Comparison of ENCODE assay signal across 10 cellular contexts in the genomic region with DNA sequence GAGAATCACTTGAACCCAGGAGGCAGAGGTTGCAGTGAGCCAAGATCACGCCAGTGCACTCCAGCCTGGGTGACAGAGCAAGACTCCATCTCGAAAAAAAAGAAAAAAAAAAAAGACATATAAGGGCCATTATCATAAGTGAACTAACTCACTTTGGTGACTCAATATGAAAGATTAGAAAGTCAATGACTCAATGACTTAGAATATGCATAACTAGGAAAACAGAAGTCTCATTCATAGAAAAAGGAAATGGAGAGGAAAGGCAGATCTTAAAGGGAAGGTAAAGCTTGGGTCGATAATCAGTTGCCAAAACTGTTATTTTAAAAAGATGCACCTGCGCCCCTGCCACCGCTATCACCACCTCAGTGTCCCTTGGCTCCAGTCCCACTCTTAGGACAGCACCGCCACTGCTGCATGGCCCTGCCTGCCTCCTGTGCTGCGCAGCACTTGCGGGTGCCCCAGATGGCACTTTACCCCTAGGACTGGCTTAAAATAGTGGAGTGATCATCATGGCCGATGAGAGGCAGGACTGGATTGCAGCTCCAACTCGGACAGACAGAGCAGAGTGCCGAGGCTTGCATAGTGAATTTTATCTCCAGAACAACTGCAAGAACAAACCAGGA. TPM values are rescaled to one million over a fixed set of nuclear protein-coding genes. Genes with fewer than 3 reads are reported as not detected.
DNase-seq lines count a peak whose midpoint lies in the region; ATAC-seq, FAIRE-seq and TF ChIP-seq lines count a peak whose summit lies in the region.
"Had no signal": no experiment of that assay in that cellular context is flagged by ENCODE, and none has a peak within 500 bp of the region (broad histone marks: within the 10 kb centered on the region; RNA-seq: fewer than 3 reads in every experiment).

No MANE protein-coding gene starts in this region.

- H3K27ac ChIP-seq in thyroid gland (no peak overlapping the region), uterus (no peak overlapping the region), Karpas-422 (ENCODE audit: low read length) (no peak overlapping the region), dorsolateral prefrontal cortex (no peak overlapping the region)
- H3K27ac ChIP-seq: thoracic aorta had no signal

- no peak for TF ChIP-seq CTCF in bronchial epithelial cell (IDR thresholded peaks at IDR 0.05; ENCODE audit: insufficient read depth, low read length, severe bottlenecking)
- no peak for TF ChIP-seq CTCF in thyroid gland (IDR thresholded peaks at IDR 0.05)
- TF ChIP-seq CTCF in uterus (IDR thresholded peaks at IDR 0.05), result no peak
- no peak for TF ChIP-seq CTCF in dorsolateral prefrontal cortex (IDR thresholded peaks at IDR 0.05 in 54 of 56, conservative IDR thresholded peaks at IDR 0.05 in 2 of 56; ENCODE audit: low read depth in 1 of 56, partially characterized antibody in 56 of 56)

- ATAC-seq in GM19452 (IDR thresholded peaks at IDR 0.05; ENCODE audit: unreplicated experiment) (peak; percentile 77), HG03442 (IDR thresholded peaks at IDR 0.05; ENCODE audit: unreplicated experiment) (peak; percentile 77)

- no peak for FAIRE-seq in bronchial epithelial cell (lab: Jason Lieb, UNC)

- H2AFZ ChIP-seq in Karpas-422 (ENCODE audit: low read length), result no peak overlapping the region

- H3K4me2 ChIP-seq in Karpas-422 (ENCODE audit: low read depth, low read length, poor library complexity, severe bottlenecking), result no peak overlapping the region

- no peak overlapping the region for H3K9ac ChIP-seq in Karpas-422 (ENCODE audit: low read length)

- DNase-seq in ELR (ENCODE audit: low read depth) (peak; percentile 87), bronchial epithelial cell (ENCODE audit: low read depth) (peak; percentile 76), thyroid gland (no peak), uterus (no peak), Karpas-422 (no peak), dorsolateral prefrontal cortex (no peak)
- DNase-seq: DMS 273 treated with DMSO at 0.1 percent for 48 hours had no signal

- H3K4me1 ChIP-seq in thyroid gland, result no peaks in the 10 kb centered on the region
- H3K4me1 ChIP-seq in uterus, result no peaks in the 10 kb centered on the region
- no peaks in the 10 kb centered on the region for H3K4me1 ChIP-seq in Karpas-422 (ENCODE audit: low read length)

- intact Hi-C loops in thyroid gland (cut with DNase I) (no loop called here), uterus (cut with DNase I; ENCODE audit: low total_unique reads) (no loop called here), dorsolateral prefrontal cortex (cut with DNase I) (no loop called here)

- H3K27me3 ChIP-seq in bronchial epithelial cell (ENCODE audit: control insufficient read depth, insufficient read depth, low read length) (no peaks in the 10 kb centered on the region), thyroid gland (no peaks in the 10 kb centered on the region), uterus (no peaks in the 10 kb centered on the region), Karpas-422 (ENCODE audit: low read length) (no peaks in the 10 kb centered on the region), dorsolateral prefrontal cortex (no peaks in the 10 kb centered on the region)

- H3K9me2 ChIP-seq in Karpas-422 (replicated peaks; ENCODE audit: insufficient read depth, low read length), result no peaks in the 10 kb centered on the region

- WGBS in thyroid gland, 2 donors, result 90 to 91% methylated on average over 11 of the region's 11 CpGs

- H3K9me3 ChIP-seq in thyroid gland (no peaks in the 10 kb centered on the region), uterus (no peaks in the 10 kb centered on the region), Karpas-422 (ENCODE audit: low read length) (no peaks in the 10 kb centered on the region)
- H3K9me3 ChIP-seq: thoracic aorta had no signal

- no peak for TF ChIP-seq POLR2A in thyroid gland (IDR thresholded peaks at IDR 0.05)
- no peak for TF ChIP-seq POLR2A in uterus (IDR thresholded peaks at IDR 0.05)

- H3K79me2 ChIP-seq in Karpas-422 (ENCODE audit: low read length), result peaks cover 65% of the 10 kb centered on the region

- H3K36me3 ChIP-seq in bronchial epithelial cell (ENCODE audit: control insufficient read depth, insufficient read depth, low read length) (peaks cover 9% of the 10 kb centered on the region), thyroid gland (no peaks in the 10 kb centered on the region), uterus (no peaks in the 10 kb centered on the region), Karpas-422 (ENCODE audit: insufficient read depth, low read length) (peaks cover 6% of the 10 kb centered on the region; the same call in 1 of the 2 replicates)

- H4K20me1 ChIP-seq in Karpas-422 (ENCODE audit: insufficient read depth, low read depth, low read length), result no peaks in the 10 kb centered on the region

- H3K4me3 ChIP-seq in bronchial epithelial cell (ENCODE audit: low read depth, low read length), result no peak overlapping the region
- no peak overlapping the region for H3K4me3 ChIP-seq in thyroid gland (replicated peaks in 1 of 3)
- H3K4me3 ChIP-seq in uterus, result no peak overlapping the region
- no peak overlapping the region for H3K4me3 ChIP-seq in Karpas-422 (ENCODE audit: low read length)
- H3K4me3 ChIP-seq in dorsolateral prefrontal cortex, result no peak overlapping the region
- H3K4me3 ChIP-seq: thoracic aorta had no signal

RNA-seq across cellular contexts. Expression of gene INO80D, which starts 54.7 kb away (rescaled TPM):
- total RNA-seq in bronchial epithelial cell, result 7.6 and 7.7 TPM in 2 replicates
- 10 to 100 TPM; 25.0 to 49.7 (median 26.5) TPM for total RNA-seq in thyroid gland
- total RNA-seq in uterus, result 10 to 100 TPM in 3 of 4 donors, 1 to 10 TPM in 1; 6.4 to 45.6 (median 23.4) TPM
- 8.8 and 14.8 TPM in 2 replicates for total RNA-seq in Karpas-422 (2014; rRNA removed; shearing (Covaris generic); ENCODE audit: low replicate concordance)
- total RNA-seq in dorsolateral prefrontal cortex, result 10 to 100 TPM; 27.8 to 53.6 (median 36.6) TPM

Comparison
In these comparisons a context has a peak if more than half of its experiments do, and no peak if none do; other contexts are left out.
1. DNase-seq: peak in ELR (single experiment) and bronchial epithelial cell (single experiment); none in thyroid gland (0 of 2), uterus (0 of 2), Karpas-422 (single experiment) and dorsolateral prefrontal cortex (0 of 10).